Comparison of ENCODE assay signal across 8 cellular contexts in genomic region chr4:98467627-98468072, GRCh38.
DNase-seq lines count a peak whose midpoint lies in the region; ATAC-seq, FAIRE-seq and TF ChIP-seq lines count a peak whose summit lies in the region.

No MANE protein-coding gene starts in this region.

- H3K27me3 ChIP-seq in brain microvascular endothelial cell (replicated peaks) (no peaks in the 10 kb centered on the region), skeletal muscle tissue (ENCODE audit: control insufficient read depth in 3 of 3, insufficient read depth in 3 of 3, low read length in 3 of 3) (peaks cover 0 to 3% (median 0%) of the 10 kb centered on the region in 3 donors)

- peak; percentile 84 for TF ChIP-seq CTCF in brain microvascular endothelial cell (IDR thresholded peaks at IDR 0.05; ENCODE audit: low read depth, low read length, missing control alignments)

- peak; percentile 99 for ATAC-seq in HG02870 (IDR thresholded peaks at IDR 0.05; ENCODE audit: unreplicated experiment)

- H3K36me3 ChIP-seq in brain microvascular endothelial cell (replicated peaks), result peaks cover 8% of the 10 kb centered on the region
- H3K36me3 ChIP-seq in skeletal muscle tissue (ENCODE audit: control insufficient read depth in 3 of 3, insufficient read depth in 3 of 3, low read length in 3 of 3), result no peaks in the 10 kb centered on the region

- peak; percentile 25 for FAIRE-seq in TTC549 (lab: Jason Lieb, UNC)

- in situ Hi-C loops in brain microvascular endothelial cell (cut with HindIII; ENCODE audit: low pct_ligation_motif_present, low sequenced_read_pairs), result no loop called here

- H3K4me1 ChIP-seq in skeletal muscle tissue (ENCODE audit: control insufficient read depth in 3 of 3, insufficient read depth in 3 of 3, low read length in 3 of 3), result peaks cover 6 to 10% (median 9%) of the 10 kb centered on the region in 3 donors

- H3K4me3 ChIP-seq in brain microvascular endothelial cell (ENCODE audit: low read depth, low read length) (peak overlapping the region; percentile 42), iPS-18c (ENCODE audit: insufficient read depth, low read depth, low read length) (peak overlapping the region; percentile 42), skeletal muscle tissue (ENCODE audit: low read length in 3 of 3) (peak overlapping the region; percentile 71 to 77 (median 72))

- H3K9ac ChIP-seq in skeletal muscle tissue (ENCODE audit: low read depth in 1 of 3, low read length in 3 of 3), result peak overlapping the region; percentile 26 to 63 (median 40)

- H3K9me3 ChIP-seq in iPS-18c (ENCODE audit: control insufficient read depth, insufficient read depth, low read length) (no peaks in the 10 kb centered on the region), skeletal muscle tissue (ENCODE audit: control insufficient read depth in 3 of 3, low read length in 3 of 3) (no peaks in the 10 kb centered on the region)

- peak; percentile 37 for DNase-seq in NCI-H2196 (lab: John Stamatoyannopoulos, UW; ENCODE audit: unreplicated experiment)
- DNase-seq in NCI-H2196 treated with DMSO at 0.1 percent for 48 hours (lab: John Stamatoyannopoulos, UW; ENCODE audit: unreplicated experiment), result no peak
- DNase-seq in NCI-H1694 (lab: John Stamatoyannopoulos, UW), result peak; percentile 77
- peak; percentile 91 for DNase-seq in brain microvascular endothelial cell

- H3K27ac ChIP-seq in brain microvascular endothelial cell (peak overlapping the region; percentile 64), skeletal muscle tissue (ENCODE audit: low read depth, low read length) (no peak overlapping the region)
